ENCODE assay signal across 8 cellular contexts in genomic region chr2:130391872-130392670, GRCh38. TPM values are rescaled to one million over a fixed set of nuclear protein-coding genes. Genes with fewer than 3 reads are reported as not detected.
A peak's percentile ranks its signal among the peaks of the same experiment; 100 is the strongest.
DNase-seq lines count a peak whose midpoint lies in the region; ATAC-seq and TF ChIP-seq lines count a peak whose summit lies in the region.

No MANE protein-coding gene starts in this region.

- no peaks in the 10 kb centered on the region for H3K27me3 ChIP-seq in SJSA1 (replicated peaks)
- H3K27me3 ChIP-seq in esophagus muscularis mucosa: no peaks in the 10 kb centered on the region

- no peak overlapping the region for H3K27ac ChIP-seq in SJSA1
- peak overlapping the region; percentile 87 to 91 (median 90) for H3K27ac ChIP-seq in esophagus muscularis mucosa (replicated peaks in 1 of 4)

- no peaks in the 10 kb centered on the region for H3K9me3 Mint-ChIP-seq in neural crest cell

- no peaks in the 10 kb centered on the region for H3K36me3 ChIP-seq in SJSA1
- no peaks in the 10 kb centered on the region for H3K36me3 ChIP-seq in esophagus muscularis mucosa

- WGBS in esophagus muscularis mucosa: 22% methylated on average over 14 of the region's 17 CpGs

- peaks cover 10% of the 10 kb centered on the region for H3K4me1 ChIP-seq in SJSA1 (replicated peaks)
- H3K4me1 ChIP-seq in esophagus muscularis mucosa: peaks cover 24 to 40% (median 32%) of the 10 kb centered on the region in 4 donors

- H3K36me3 Mint-ChIP-seq in neural crest cell (ENCODE audit: low read depth): no peaks in the 10 kb centered on the region

- intact Hi-C loops in esophagus muscularis mucosa (cut with DNase I): no loop called here

- H3K4me3 ChIP-seq in SJSA1 (peak overlapping the region; percentile 50), esophagus muscularis mucosa (peak overlapping the region; percentile 70 to 91 (median 76))

- DNase-seq in activated CD4-positive, alpha-beta T cell treated with anti-CD3 and anti-CD28 coated beads for 48 hours: peak; percentile 18
- DNase-seq in activated CD4-positive, alpha-beta T cell treated with anti-CD3 and anti-CD28 coated beads, Interleukin-2, amount 50 U/mL, for 1 hour: no peak
- DNase-seq in SJSA1 (ENCODE audit: low read depth in 1 of 2, low spot score in 2 of 2): no peak
- peak; percentile 89 for DNase-seq in esophagus muscularis mucosa (ENCODE audit: extremely low spot score)
- DNase-seq in neural crest cell (ENCODE audit: low read depth, low spot score): no peak
- DNase-seq in retina: no peak
- no peak for DNase-seq in KG1 (lab: John Stamatoyannopoulos, UW)

- H3K27ac Mint-ChIP-seq in neural crest cell (ENCODE audit: unreplicated experiment): peak overlapping the region; percentile 51

- no peak for TF ChIP-seq POLR2A in esophagus muscularis mucosa (IDR thresholded peaks at IDR 0.05; ENCODE audit: low read depth)

- TF ChIP-seq EP300 in esophagus muscularis mucosa (IDR thresholded peaks at IDR 0.05): no peak

- TF ChIP-seq CTCF in esophagus muscularis mucosa (IDR thresholded peaks at IDR 0.05): peak in 1 of 3 experiments; percentile 13
- TF ChIP-seq CTCF in neural crest cell (conservative IDR thresholded peaks at IDR 0.05): no peak

- H3K4me3 Mint-ChIP-seq in neural crest cell: peak overlapping the region; percentile 84

- H3K9me3 ChIP-seq in SJSA1 (replicated peaks): no peaks in the 10 kb centered on the region
- no peaks in the 10 kb centered on the region for H3K9me3 ChIP-seq in esophagus muscularis mucosa

- ATAC-seq in GM21526 (IDR thresholded peaks at IDR 0.05; ENCODE audit: low FRiP score, unreplicated experiment): no peak

- H3K27me3 Mint-ChIP-seq in neural crest cell (ENCODE audit: low read depth): peaks cover 23% of the 10 kb centered on the region

- peaks cover 34% of the 10 kb centered on the region for H3K4me1 Mint-ChIP-seq in neural crest cell

RNA-seq across cellular contexts. Expression of gene PTPN18, which starts 36.2 kb away (rescaled TPM):
- 34.7 and 44.8 TPM in 2 replicates for total RNA-seq in SJSA1 (2014; rRNA removed; shearing (Covaris generic))
- total RNA-seq in esophagus muscularis mucosa: 10 to 100 TPM; 36.6 to 60.2 (median 50.3) TPM
- total RNA-seq in neural crest cell: 30.4 and 31.3 TPM in 2 replicates

RNA-seq across cellular contexts. Expression of gene IMP4, which starts 49.4 kb away (rescaled TPM):
- total RNA-seq in SJSA1 (2014; rRNA removed; shearing (Covaris generic)): 95.7 and 112 TPM in 2 replicates
- total RNA-seq in esophagus muscularis mucosa (100 to 1,000 TPM in 3 of 4 donors, 10 to 100 TPM in 1; 94.7 to 139 (median 114) TPM), neural crest cell (62.1 and 69.1 TPM in 2 replicates)

Comparison
In these comparisons a context has a peak if more than half of its experiments do, and no peak if none do; other contexts are left out.
1. DNase-seq: peak in activated CD4-positive, alpha-beta T cell treated with anti-CD3 and anti-CD28 coated beads for 48 hours (single experiment) and esophagus muscularis mucosa (single experiment); none in activated CD4-positive, alpha-beta T cell treated with anti-CD3 and anti-CD28 coated beads, Interleukin-2, amount 50 U/mL, for 1 hour (single experiment), SJSA1 (0 of 2), neural crest cell (single experiment), retina (single experiment) and KG1 (single experiment).